Comparison of ENCODE assay signal across 1 cellular context in the genomic region with DNA sequence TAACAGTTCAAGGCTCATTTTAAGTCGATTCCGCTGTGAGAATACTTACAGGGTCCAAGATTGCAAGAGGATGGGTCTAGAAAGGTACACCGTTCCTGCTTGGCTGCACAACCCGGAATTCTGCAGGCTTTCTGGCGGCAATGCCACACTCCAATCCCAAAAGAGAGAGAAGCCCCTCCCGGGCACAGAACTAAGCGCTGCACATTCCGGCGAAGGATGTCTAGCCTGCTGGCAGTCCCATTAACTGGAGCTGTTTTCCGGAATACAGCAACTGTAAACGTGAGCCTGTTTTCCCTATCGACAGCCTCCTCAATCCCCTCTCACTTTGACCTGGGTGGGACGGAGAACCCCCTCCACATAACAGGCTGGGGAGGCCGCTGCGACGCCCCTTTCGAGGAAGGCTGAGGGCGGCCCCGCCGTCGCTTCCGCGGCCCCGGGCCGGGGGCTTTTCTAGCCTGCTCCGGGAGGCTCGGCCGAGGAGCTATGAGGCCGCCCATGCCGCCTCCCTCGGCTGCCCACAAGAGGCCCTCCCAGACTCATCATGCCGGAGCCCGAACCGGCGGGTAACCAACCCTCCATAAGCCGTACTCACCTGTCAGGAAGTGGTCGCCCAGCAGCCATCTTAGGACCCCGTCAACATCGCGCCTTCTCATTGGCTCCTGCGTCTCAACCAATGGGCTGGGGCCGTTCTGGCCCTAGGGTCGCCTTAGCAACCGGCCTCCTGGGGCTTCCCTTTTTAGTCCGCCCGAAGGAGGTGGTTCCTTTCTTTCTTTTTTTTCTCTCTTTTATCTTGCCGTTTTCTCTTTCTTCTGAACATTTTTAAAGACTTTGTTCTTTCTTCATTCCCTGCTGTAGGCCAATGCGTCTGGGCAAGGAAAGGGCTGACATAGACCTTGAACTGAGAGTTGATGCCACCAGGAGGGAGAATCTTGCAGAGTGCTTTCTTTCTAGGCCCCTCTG.
TF ChIP-seq lines count a peak whose summit lies in the region.

A gene (minus strand): TSS at position 647 of the 960 bp plus-strand sequence. CDS start 5,909 bp downstream, outside the sequence.

TF ChIP-seq in HepG2, 621 proteins besides CTCF, POLR2A, EP300 and RAD21 (continued from another document):
- TF ChIP-seq, protein P1, sequence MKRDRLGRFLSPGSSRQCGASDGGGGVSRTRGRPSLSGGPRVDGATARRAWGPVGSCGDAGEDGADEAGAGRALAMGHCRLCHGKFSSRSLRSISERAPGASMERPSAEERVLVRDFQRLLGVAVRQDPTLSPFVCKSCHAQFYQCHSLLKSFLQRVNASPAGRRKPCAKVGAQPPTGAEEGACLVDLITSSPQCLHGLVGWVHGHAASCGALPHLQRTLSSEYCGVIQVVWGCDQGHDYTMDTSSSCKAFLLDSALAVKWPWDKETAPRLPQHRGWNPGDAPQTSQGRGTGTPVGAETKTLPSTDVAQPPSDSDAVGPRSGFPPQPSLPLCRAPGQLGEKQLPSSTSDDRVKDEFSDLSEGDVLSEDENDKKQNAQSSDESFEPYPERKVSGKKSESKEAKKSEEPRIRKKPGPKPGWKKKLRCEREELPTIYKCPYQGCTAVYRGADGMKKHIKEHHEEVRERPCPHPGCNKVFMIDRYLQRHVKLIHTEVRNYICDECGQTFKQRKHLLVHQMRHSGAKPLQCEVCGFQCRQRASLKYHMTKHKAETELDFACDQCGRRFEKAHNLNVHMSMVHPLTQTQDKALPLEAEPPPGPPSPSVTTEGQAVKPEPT (CRISPR knock-in tag; IDR thresholded peaks at IDR 0.05; ENCODE audit: low read depth), result no peak
- TF ChIP-seq AGO2 (optimal IDR thresholded peaks at IDR 0.05; ENCODE audit: low read depth, low read length) (peak; percentile 71), ZNF326 (CRISPR knock-in tag; IDR thresholded peaks at IDR 0.05; ENCODE audit: borderline replicate concordance) (no peak), ZNF335 (CRISPR knock-in tag; IDR thresholded peaks at IDR 0.05) (peak; percentile 60; the same call in 1 of the 2 replicates), NPAS2 (CRISPR knock-in tag; IDR thresholded peaks at IDR 0.05; ENCODE audit: borderline replicate concordance) (no peak), ZNF296 (CRISPR knock-in tag; conservative IDR thresholded peaks at IDR 0.05) (no peak), HOXD1 (CRISPR knock-in tag; IDR thresholded peaks at IDR 0.05) (no peak), SMAD3 (CRISPR knock-in tag; IDR thresholded peaks at IDR 0.05) (peak; percentile 46; the same call in 1 of the 2 replicates), ZFP82 (CRISPR knock-in tag; IDR thresholded peaks at IDR 0.05; ENCODE audit: borderline replicate concordance) (no peak), RFXAP (CRISPR knock-in tag; IDR thresholded peaks at IDR 0.05; ENCODE audit: borderline replicate concordance) (no peak), ZNF484 (CRISPR knock-in tag; IDR thresholded peaks at IDR 0.05; ENCODE audit: borderline replicate concordance, low read depth) (no peak), ZKSCAN1 (IDR thresholded peaks at IDR 0.05; ENCODE audit: low read length) (no peak), ESRRA (CRISPR knock-in tag; IDR thresholded peaks at IDR 0.05; ENCODE audit: low read depth) (no peak), ZNF331 (CRISPR knock-in tag; IDR thresholded peaks at IDR 0.05) (no peak), POLR2AphosphoS5 (IDR thresholded peaks at IDR 0.05; ENCODE audit: low read depth, low read length) (peak; percentile 83), PAF1 (CRISPR knock-in tag; IDR thresholded peaks at IDR 0.05) (no peak), ZNF256 (CRISPR knock-in tag; conservative IDR thresholded peaks at IDR 0.05) (no peak), CEBPG (CRISPR knock-in tag; IDR thresholded peaks at IDR 0.05) (no peak), TAF15 (IDR thresholded peaks at IDR 0.05; ENCODE audit: low read depth, low read length, poor library complexity, severe bottlenecking) (no peak), ZFP36L2 (CRISPR knock-in tag; IDR thresholded peaks at IDR 0.05) (no peak), HOXA3 (CRISPR knock-in tag; IDR thresholded peaks at IDR 0.05) (peak; percentile 89), ZFAT (CRISPR knock-in tag; conservative IDR thresholded peaks at IDR 0.05) (no peak), ZFY (CRISPR knock-in tag; IDR thresholded peaks at IDR 0.05) (peak; percentile 86), MEF2D (CRISPR knock-in tag; IDR thresholded peaks at IDR 0.05) (no peak), GPN1 (CRISPR knock-in tag; IDR thresholded peaks at IDR 0.05; ENCODE audit: borderline replicate concordance) (no peak), HNRNPUL1 (IDR thresholded peaks at IDR 0.05; ENCODE audit: low read depth, low read length) (no peak)
- TF ChIP-seq, protein P2, sequence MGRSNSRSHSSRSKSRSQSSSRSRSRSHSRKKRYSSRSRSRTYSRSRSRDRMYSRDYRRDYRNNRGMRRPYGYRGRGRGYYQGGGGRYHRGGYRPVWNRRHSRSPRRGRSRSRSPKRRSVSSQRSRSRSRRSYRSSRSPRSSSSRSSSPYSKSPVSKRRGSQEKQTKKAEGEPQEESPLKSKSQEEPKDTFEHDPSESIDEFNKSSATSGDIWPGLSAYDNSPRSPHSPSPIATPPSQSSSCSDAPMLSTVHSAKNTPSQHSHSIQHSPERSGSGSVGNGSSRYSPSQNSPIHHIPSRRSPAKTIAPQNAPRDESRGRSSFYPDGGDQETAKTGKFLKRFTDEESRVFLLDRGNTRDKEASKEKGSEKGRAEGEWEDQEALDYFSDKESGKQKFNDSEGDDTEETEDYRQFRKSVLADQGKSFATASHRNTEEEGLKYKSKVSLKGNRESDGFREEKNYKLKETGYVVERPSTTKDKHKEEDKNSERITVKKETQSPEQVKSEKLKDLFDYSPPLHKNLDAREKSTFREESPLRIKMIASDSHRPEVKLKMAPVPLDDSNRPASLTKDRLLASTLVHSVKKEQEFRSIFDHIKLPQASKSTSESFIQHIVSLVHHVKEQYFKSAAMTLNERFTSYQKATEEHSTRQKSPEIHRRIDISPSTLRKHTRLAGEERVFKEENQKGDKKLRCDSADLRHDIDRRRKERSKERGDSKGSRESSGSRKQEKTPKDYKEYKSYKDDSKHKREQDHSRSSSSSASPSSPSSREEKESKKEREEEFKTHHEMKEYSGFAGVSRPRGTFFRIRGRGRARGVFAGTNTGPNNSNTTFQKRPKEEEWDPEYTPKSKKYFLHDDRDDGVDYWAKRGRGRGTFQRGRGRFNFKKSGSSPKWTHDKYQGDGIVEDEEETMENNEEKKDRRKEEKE (IDR thresholded peaks at IDR 0.05), result no peak
- TF ChIP-seq, protein P3, sequence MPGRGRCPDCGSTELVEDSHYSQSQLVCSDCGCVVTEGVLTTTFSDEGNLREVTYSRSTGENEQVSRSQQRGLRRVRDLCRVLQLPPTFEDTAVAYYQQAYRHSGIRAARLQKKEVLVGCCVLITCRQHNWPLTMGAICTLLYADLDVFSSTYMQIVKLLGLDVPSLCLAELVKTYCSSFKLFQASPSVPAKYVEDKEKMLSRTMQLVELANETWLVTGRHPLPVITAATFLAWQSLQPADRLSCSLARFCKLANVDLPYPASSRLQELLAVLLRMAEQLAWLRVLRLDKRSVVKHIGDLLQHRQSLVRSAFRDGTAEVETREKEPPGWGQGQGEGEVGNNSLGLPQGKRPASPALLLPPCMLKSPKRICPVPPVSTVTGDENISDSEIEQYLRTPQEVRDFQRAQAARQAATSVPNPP (CRISPR knock-in tag; IDR thresholded peaks at IDR 0.05), result no peak
- TF ChIP-seq, protein P4, sequence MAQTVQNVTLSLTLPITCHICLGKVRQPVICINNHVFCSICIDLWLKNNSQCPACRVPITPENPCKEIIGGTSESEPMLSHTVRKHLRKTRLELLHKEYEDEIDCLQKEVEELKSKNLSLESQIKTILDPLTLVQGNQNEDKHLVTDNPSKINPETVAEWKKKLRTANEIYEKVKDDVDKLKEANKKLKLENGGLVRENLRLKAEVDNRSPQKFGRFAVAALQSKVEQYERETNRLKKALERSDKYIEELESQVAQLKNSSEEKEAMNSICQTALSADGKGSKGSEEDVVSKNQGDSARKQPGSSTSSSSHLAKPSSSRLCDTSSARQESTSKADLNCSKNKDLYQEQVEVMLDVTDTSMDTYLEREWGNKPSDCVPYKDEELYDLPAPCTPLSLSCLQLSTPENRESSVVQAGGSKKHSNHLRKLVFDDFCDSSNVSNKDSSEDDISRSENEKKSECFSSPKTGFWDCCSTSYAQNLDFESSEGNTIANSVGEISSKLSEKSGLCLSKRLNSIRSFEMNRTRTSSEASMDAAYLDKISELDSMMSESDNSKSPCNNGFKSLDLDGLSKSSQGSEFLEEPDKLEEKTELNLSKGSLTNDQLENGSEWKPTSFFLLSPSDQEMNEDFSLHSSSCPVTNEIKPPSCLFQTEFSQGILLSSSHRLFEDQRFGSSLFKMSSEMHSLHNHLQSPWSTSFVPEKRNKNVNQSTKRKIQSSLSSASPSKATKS (CRISPR knock-in tag; IDR thresholded peaks at IDR 0.05), result no peak
- TF ChIP-seq, protein P5, sequence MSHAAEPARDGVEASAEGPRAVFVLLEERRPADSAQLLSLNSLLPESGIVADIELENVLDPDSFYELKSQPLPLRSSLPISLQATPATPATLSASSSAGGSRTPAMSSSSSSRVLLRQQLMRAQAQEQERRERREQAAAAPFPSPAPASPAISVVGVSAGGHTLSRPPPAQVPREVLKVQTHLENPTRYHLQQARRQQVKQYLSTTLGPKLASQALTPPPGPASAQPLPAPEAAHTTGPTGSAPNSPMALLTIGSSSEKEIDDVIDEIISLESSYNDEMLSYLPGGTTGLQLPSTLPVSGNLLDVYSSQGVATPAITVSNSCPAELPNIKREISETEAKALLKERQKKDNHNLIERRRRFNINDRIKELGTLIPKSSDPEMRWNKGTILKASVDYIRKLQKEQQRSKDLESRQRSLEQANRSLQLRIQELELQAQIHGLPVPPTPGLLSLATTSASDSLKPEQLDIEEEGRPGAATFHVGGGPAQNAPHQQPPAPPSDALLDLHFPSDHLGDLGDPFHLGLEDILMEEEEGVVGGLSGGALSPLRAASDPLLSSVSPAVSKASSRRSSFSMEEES (CRISPR knock-in tag; IDR thresholded peaks at IDR 0.05), result no peak
- TF ChIP-seq, protein P6, sequence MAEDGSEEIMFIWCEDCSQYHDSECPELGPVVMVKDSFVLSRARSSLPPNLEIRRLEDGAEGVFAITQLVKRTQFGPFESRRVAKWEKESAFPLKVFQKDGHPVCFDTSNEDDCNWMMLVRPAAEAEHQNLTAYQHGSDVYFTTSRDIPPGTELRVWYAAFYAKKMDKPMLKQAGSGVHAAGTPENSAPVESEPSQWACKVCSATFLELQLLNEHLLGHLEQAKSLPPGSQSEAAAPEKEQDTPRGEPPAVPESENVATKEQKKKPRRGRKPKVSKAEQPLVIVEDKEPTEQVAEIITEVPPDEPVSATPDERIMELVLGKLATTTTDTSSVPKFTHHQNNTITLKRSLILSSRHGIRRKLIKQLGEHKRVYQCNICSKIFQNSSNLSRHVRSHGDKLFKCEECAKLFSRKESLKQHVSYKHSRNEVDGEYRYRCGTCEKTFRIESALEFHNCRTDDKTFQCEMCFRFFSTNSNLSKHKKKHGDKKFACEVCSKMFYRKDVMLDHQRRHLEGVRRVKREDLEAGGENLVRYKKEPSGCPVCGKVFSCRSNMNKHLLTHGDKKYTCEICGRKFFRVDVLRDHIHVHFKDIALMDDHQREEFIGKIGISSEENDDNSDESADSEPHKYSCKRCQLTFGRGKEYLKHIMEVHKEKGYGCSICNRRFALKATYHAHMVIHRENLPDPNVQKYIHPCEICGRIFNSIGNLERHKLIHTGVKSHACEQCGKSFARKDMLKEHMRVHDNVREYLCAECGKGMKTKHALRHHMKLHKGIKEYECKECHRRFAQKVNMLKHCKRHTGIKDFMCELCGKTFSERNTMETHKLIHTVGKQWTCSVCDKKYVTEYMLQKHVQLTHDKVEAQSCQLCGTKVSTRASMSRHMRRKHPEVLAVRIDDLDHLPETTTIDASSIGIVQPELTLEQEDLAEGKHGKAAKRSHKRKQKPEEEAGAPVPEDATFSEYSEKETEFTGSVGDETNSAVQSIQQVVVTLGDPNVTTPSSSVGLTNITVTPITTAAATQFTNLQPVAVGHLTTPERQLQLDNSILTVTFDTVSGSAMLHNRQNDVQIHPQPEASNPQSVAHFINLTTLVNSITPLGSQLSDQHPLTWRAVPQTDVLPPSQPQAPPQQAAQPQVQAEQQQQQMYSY (CRISPR knock-in tag; IDR thresholded peaks at IDR 0.05), result no peak
- TF ChIP-seq, protein P7, sequence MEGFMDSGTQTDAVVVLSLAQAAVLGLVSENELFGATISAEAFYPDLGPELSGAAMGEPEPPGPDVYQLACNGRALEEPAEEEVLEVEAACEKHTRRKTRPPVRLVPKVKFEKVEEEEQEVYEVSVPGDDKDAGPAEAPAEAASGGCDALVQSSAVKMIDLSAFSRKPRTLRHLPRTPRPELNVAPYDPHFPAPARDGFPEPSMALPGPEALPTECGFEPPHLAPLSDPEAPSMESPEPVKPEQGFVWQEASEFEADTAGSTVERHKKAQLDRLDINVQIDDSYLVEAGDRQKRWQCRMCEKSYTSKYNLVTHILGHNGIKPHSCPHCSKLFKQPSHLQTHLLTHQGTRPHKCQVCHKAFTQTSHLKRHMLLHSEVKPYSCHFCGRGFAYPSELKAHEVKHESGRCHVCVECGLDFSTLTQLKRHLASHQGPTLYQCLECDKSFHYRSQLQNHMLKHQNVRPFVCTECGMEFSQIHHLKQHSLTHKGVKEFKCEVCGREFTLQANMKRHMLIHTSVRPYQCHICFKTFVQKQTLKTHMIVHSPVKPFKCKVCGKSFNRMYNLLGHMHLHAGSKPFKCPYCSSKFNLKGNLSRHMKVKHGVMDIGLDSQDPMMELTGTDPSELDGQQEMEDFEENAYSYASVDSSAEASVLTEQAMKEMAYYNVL (CRISPR knock-in tag; IDR thresholded peaks at IDR 0.05; ENCODE audit: borderline replicate concordance), result no peak
- TF ChIP-seq, protein P8, sequence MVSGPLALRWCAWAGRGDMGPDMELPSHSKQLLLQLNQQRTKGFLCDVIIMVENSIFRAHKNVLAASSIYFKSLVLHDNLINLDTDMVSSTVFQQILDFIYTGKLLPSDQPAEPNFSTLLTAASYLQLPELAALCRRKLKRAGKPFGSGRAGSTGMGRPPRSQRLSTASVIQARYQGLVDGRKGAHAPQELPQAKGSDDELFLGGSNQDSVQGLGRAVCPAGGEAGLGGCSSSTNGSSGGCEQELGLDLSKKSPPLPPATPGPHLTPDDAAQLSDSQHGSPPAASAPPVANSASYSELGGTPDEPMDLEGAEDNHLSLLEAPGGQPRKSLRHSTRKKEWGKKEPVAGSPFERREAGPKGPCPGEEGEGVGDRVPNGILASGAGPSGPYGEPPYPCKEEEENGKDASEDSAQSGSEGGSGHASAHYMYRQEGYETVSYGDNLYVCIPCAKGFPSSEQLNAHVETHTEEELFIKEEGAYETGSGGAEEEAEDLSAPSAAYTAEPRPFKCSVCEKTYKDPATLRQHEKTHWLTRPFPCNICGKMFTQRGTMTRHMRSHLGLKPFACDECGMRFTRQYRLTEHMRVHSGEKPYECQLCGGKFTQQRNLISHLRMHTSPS (CRISPR knock-in tag; IDR thresholded peaks at IDR 0.05; ENCODE audit: low read depth), result no peak
